1 cellular context compared by ENCODE assay signal in genomic region chr5:177105546-177106476, GRCh38.
A peak's percentile ranks its signal among the peaks of the same experiment; 100 is the strongest.
TF ChIP-seq lines count a peak whose summit lies in the region.

No MANE protein-coding gene starts in this region.

TF ChIP-seq in HepG2, 621 proteins besides CTCF, POLR2A, EP300 and RAD21 (continued from another document and continues in another):
- TF ChIP-seq RBFOX2 (IDR thresholded peaks at IDR 0.05; ENCODE audit: low read depth, low read length) (peak; percentile 58; the same call in 1 of the 2 replicates), ZNF552 (CRISPR knock-in tag; IDR thresholded peaks at IDR 0.05; ENCODE audit: borderline replicate concordance) (no peak), GATAD1 (CRISPR knock-in tag; IDR thresholded peaks at IDR 0.05) (peak; percentile 23; the same call in 1 of the 2 replicates), SMAD1 (CRISPR knock-in tag; IDR thresholded peaks at IDR 0.05; ENCODE audit: borderline replicate concordance, low read depth) (peak; percentile 36; the same call in 1 of the 2 replicates), CSRNP1 (CRISPR knock-in tag; IDR thresholded peaks at IDR 0.05) (peak; percentile 57; the same call in 1 of the 2 replicates), MYC (CRISPR knock-in tag; IDR thresholded peaks at IDR 0.05; ENCODE audit: borderline replicate concordance) (peak; percentile 55), ZBTB42 (CRISPR knock-in tag; IDR thresholded peaks at IDR 0.05) (no peak), FOXC1 (CRISPR knock-in tag; IDR thresholded peaks at IDR 0.05; ENCODE audit: borderline replicate concordance) (no peak), SP1 (IDR thresholded peaks at IDR 0.05) (no peak), SP1 (CRISPR knock-in tag; IDR thresholded peaks at IDR 0.05) (no peak), ZNF891 (CRISPR knock-in tag; IDR thresholded peaks at IDR 0.05) (peak; percentile 62; the same call in 1 of the 2 replicates), ZNF451 (CRISPR knock-in tag; IDR thresholded peaks at IDR 0.05) (peak; percentile 60; the same call in 1 of the 2 replicates), CEBPG (CRISPR knock-in tag; IDR thresholded peaks at IDR 0.05) (peak; percentile 26; the same call in 1 of the 2 replicates), ZNF766 (CRISPR knock-in tag; IDR thresholded peaks at IDR 0.05; ENCODE audit: borderline replicate concordance) (0 out of 2 replicates have a peak, but pooled peaks have one; percentile 43), ZBTB38 (CRISPR knock-in tag; IDR thresholded peaks at IDR 0.05) (peak; percentile 58; the same call in 1 of the 2 replicates), GATAD2A (CRISPR knock-in tag; IDR thresholded peaks at IDR 0.05) (peak; percentile 79), ZNF772 (CRISPR knock-in tag; IDR thresholded peaks at IDR 0.05) (peak; percentile 61; the same call in 1 of the 2 replicates), MIER3 (CRISPR knock-in tag; IDR thresholded peaks at IDR 0.05; ENCODE audit: borderline replicate concordance) (0 out of 2 replicates have a peak, but pooled peaks have one; percentile 30), YEATS4 (CRISPR knock-in tag; IDR thresholded peaks at IDR 0.05; ENCODE audit: borderline replicate concordance) (peak; percentile 51; the same call in 1 of the 2 replicates), GABPB1 (CRISPR knock-in tag; IDR thresholded peaks at IDR 0.05) (peak; percentile 42; the same call in 1 of the 2 replicates), DMAP1 (CRISPR knock-in tag; IDR thresholded peaks at IDR 0.05) (peak; percentile 48; the same call in 1 of the 2 replicates), THAP9 (CRISPR knock-in tag; IDR thresholded peaks at IDR 0.05; ENCODE audit: borderline replicate concordance) (0 out of 2 replicates have a peak, but pooled peaks have one; percentile 27), ZMYM2 (CRISPR knock-in tag; IDR thresholded peaks at IDR 0.05) (peak; percentile 88), RXRA (CRISPR knock-in tag; IDR thresholded peaks at IDR 0.05) (peak; percentile 75), ZNF562 (CRISPR knock-in tag; IDR thresholded peaks at IDR 0.05; ENCODE audit: borderline replicate concordance) (0 out of 2 replicates have a peak, but pooled peaks have one; percentile 16), ZMYM4 (CRISPR knock-in tag; IDR thresholded peaks at IDR 0.05) (peak; percentile 52), IRF2 (CRISPR knock-in tag; IDR thresholded peaks at IDR 0.05) (peak; percentile 13; the same call in 1 of the 2 replicates), THAP8 (CRISPR knock-in tag; IDR thresholded peaks at IDR 0.05; ENCODE audit: borderline replicate concordance) (0 out of 2 replicates have a peak, but pooled peaks have one; percentile 74), HINFP (CRISPR knock-in tag; IDR thresholded peaks at IDR 0.05; ENCODE audit: low read depth) (peak; percentile 54; the same call in 1 of the 2 replicates), ZNF138 (CRISPR knock-in tag; IDR thresholded peaks at IDR 0.05; ENCODE audit: low read depth) (0 out of 2 replicates have a peak, but pooled peaks have one; percentile 63), SRSF1 (optimal IDR thresholded peaks at IDR 0.05; ENCODE audit: low read depth, low read length) (peak; percentile 66), ZNF800 (CRISPR knock-in tag; IDR thresholded peaks at IDR 0.05) (peak; percentile 83; the same call in 1 of the 2 replicates), TOPORS (CRISPR knock-in tag; IDR thresholded peaks at IDR 0.05) (peak; percentile 21; the same call in 1 of the 2 replicates), ZBTB40 (IDR thresholded peaks at IDR 0.05) (no peak), ZBTB40 (CRISPR knock-in tag; IDR thresholded peaks at IDR 0.05) (peak; percentile 67; the same call in 1 of the 2 replicates), ZMYM3 (CRISPR knock-in tag; IDR thresholded peaks at IDR 0.05) (peak; percentile 73; the same call in 1 of the 2 replicates), ZBTB34 (CRISPR knock-in tag; IDR thresholded peaks at IDR 0.05) (peak; percentile 63; the same call in 1 of the 2 replicates), ZNF232 (CRISPR knock-in tag; IDR thresholded peaks at IDR 0.05; ENCODE audit: borderline replicate concordance) (peak; percentile 24; the same call in 1 of the 2 replicates)
